Comparison of ENCODE assay signal across 22 cellular contexts in genomic region chr5:121572061-121572460, GRCh38.
DNase-seq lines count a peak whose midpoint lies in the region; ATAC-seq, FAIRE-seq and TF ChIP-seq lines count a peak whose summit lies in the region.
"Had no signal": no experiment of that assay in that cellular context is flagged by ENCODE, and none has a peak within 500 bp of the region (broad histone marks: within the 10 kb centered on the region; RNA-seq: fewer than 3 reads in every experiment).

No MANE protein-coding gene starts in this region.

- FAIRE-seq in kidney (lab: Jason Lieb, UNC), result peak; percentile 21
- FAIRE-seq: GM12892, GM18507, H54, HepG2 had no signal

- no peaks in the 10 kb centered on the region for H3K4me1 Mint-ChIP-seq in activated CD4-positive, alpha-beta T cell treated with anti-CD3 and anti-CD28 coated beads, Interleukin-2, amount 10 ng/mL, durations not matched to agents 7 days and 5 days
- H3K4me1 Mint-ChIP-seq: GM23338, IgD-negative memory B cell had no signal

- H3K9ac ChIP-seq in kidney (ENCODE audit: low read length in 2 of 2), result no peak overlapping the region

- TF ChIP-seq CTCF in astrocyte of the spinal cord (IDR thresholded peaks at IDR 0.05; ENCODE audit: low read depth, low read length) (no peak), kidney (IDR thresholded peaks at IDR 0.05; ENCODE audit: borderline replicate concordance, extremely low read depth, insufficient read depth) (no peak)

- intact Hi-C loops in kidney (cut with DNase I), result no loop called here

- CTCF ChIA-PET in activated CD4-positive, alpha-beta T cell treated with anti-CD3 and anti-CD28 coated beads, Interleukin-2, amount 10 ng/mL, durations not matched to agents 7 days and 5 days (lab: Charles Lee), result no interaction called here

- no peak for ATAC-seq in HG03039 (IDR thresholded peaks at IDR 0.05; ENCODE audit: unreplicated experiment)
- ATAC-seq: A549, GM23338, HepG2 had no signal

- H3K36me3 Mint-ChIP-seq in activated CD4-positive, alpha-beta T cell treated with anti-CD3 and anti-CD28 coated beads, Interleukin-2, amount 10 ng/mL, durations not matched to agents 7 days and 5 days (ENCODE audit: low read depth), result no peaks in the 10 kb centered on the region
- H3K36me3 Mint-ChIP-seq: IgD-negative memory B cell had no signal

- DNase-seq in amniotic epithelial cell (ENCODE audit: low read depth) (peak; percentile 5), astrocyte of the spinal cord (ENCODE audit: low read depth, low spot score) (peak; percentile 43), kidney (no peak), G401 (ENCODE audit: low spot score) (no peak), superior temporal gyrus (ENCODE audit: extremely low spot score) (no peak)
- no peak for DNase-seq in activated CD4-positive, alpha-beta T cell treated with anti-CD3 and anti-CD28 coated beads, Interleukin-2, amount 10 ng/mL, durations not matched to agents 7 days and 5 days
- DNase-seq: AML-193; CD4-positive, alpha-beta T cell; DMS153; DMS79; GDM1; HCEC 1CT; KBM-7 had no signal

- no peaks in the 10 kb centered on the region for H3K4me1 ChIP-seq in kidney (ENCODE audit: control insufficient read depth in 1 of 2, insufficient read depth in 1 of 2, low read depth in 1 of 2, low read length in 2 of 2)
- H3K4me1 ChIP-seq: A549 had no signal

- H3K9me3 Mint-ChIP-seq in activated CD4-positive, alpha-beta T cell treated with anti-CD3 and anti-CD28 coated beads, Interleukin-2, amount 10 ng/mL, durations not matched to agents 7 days and 5 days, result no peaks in the 10 kb centered on the region
- H3K9me3 Mint-ChIP-seq: GM23338 had no signal

- no peak overlapping the region for H3K27ac Mint-ChIP-seq in activated CD4-positive, alpha-beta T cell treated with anti-CD3 and anti-CD28 coated beads, Interleukin-2, amount 10 ng/mL, durations not matched to agents 7 days and 5 days
- H3K27ac Mint-ChIP-seq: CD4-positive, alpha-beta T cell; GM23338; IgD-negative memory B cell had no signal

- POLR2A ChIA-PET in activated CD4-positive, alpha-beta T cell treated with anti-CD3 and anti-CD28 coated beads, Interleukin-2, amount 10 ng/mL, durations not matched to agents 7 days and 5 days (lab: Charles Lee), result no interaction called here

- no peaks in the 10 kb centered on the region for H3K9me3 ChIP-seq in kidney (ENCODE audit: control insufficient read depth in 1 of 2, low read length in 2 of 2)
- H3K9me3 ChIP-seq: A549 had no signal

- no peaks in the 10 kb centered on the region for H3K27me3 Mint-ChIP-seq in activated CD4-positive, alpha-beta T cell treated with anti-CD3 and anti-CD28 coated beads, Interleukin-2, amount 10 ng/mL, durations not matched to agents 7 days and 5 days
- H3K27me3 Mint-ChIP-seq: CD4-positive, alpha-beta T cell; IgD-negative memory B cell had no signal

- H3K36me3 ChIP-seq in kidney (ENCODE audit: control insufficient read depth in 1 of 2, insufficient read depth in 2 of 2, low read length in 2 of 2), result no peaks in the 10 kb centered on the region

- no peak overlapping the region for H3K4me3 Mint-ChIP-seq in activated CD4-positive, alpha-beta T cell treated with anti-CD3 and anti-CD28 coated beads, Interleukin-2, amount 10 ng/mL, durations not matched to agents 7 days and 5 days
- H3K4me3 Mint-ChIP-seq: CD4-positive, alpha-beta T cell; GM23338; IgD-negative memory B cell had no signal

- H3K27ac ChIP-seq in kidney (ENCODE audit: low read depth in 2 of 2, low read length in 2 of 2), result no peak overlapping the region
- H3K27ac ChIP-seq: A549, C4-2B had no signal

- no peak overlapping the region for H3K4me3 ChIP-seq in astrocyte of the spinal cord (ENCODE audit: low read depth, low read length)
- no peak overlapping the region for H3K4me3 ChIP-seq in kidney (ENCODE audit: low read length in 2 of 2)
- H3K4me3 ChIP-seq: A549, GM23338 had no signal

- in situ Hi-C loops in astrocyte of the spinal cord (cut with HindIII; ENCODE audit: low sequenced_read_pairs) (no loop called here), G401 (cut with HindIII; ENCODE audit: low sequenced_read_pairs) (no loop called here)

Comparison
In these comparisons a context has a peak if more than half of its experiments do, and no peak if none do; other contexts are left out.
1. DNase-seq: peak in amniotic epithelial cell (single experiment) and astrocyte of the spinal cord (single experiment); none in kidney (single experiment), G401 (single experiment), superior temporal gyrus (single experiment) and activated CD4-positive, alpha-beta T cell treated with anti-CD3 and anti-CD28 coated beads, Interleukin-2, amount 10 ng/mL, durations not matched to agents 7 days and 5 days (single experiment).